Comparison of ENCODE assay signal across 9 cellular contexts in genomic region chr6:35973670-35974222, GRCh38. TPM values are rescaled to one million over a fixed set of nuclear protein-coding genes. Genes with fewer than 3 reads are reported as not detected.
A peak's percentile ranks its signal among the peaks of the same experiment; 100 is the strongest.
DNase-seq lines count a peak whose midpoint lies in the region; ATAC-seq, FAIRE-seq and TF ChIP-seq lines count a peak whose summit lies in the region.
"Had no signal": no experiment of that assay in that cellular context is flagged by ENCODE, and none has a peak within 500 bp of the region (broad histone marks: within the 10 kb centered on the region; RNA-seq: fewer than 3 reads in every experiment).

No MANE protein-coding gene starts in this region.

- H3K27me3 ChIP-seq in GM23338 (ENCODE audit: insufficient read depth) (no peaks in the 10 kb centered on the region), OCI-LY3 (ENCODE audit: low read depth, low read length) (no peaks in the 10 kb centered on the region), aorta (ENCODE audit: control insufficient read depth in 1 of 2, insufficient read depth in 2 of 2, low read length in 1 of 2) (no peaks in the 10 kb centered on the region)
- H3K27me3 ChIP-seq: foreskin keratinocyte had no signal

- H3K4me3 Mint-ChIP-seq in GM23338: no peak overlapping the region
- no peak overlapping the region for H3K4me3 Mint-ChIP-seq in nephron progenitor cell

- no peaks in the 10 kb centered on the region; the same call in 2 of the 3 replicates for H3K4me1 Mint-ChIP-seq in GM23338
- peaks cover 4% of the 10 kb centered on the region for H3K4me1 Mint-ChIP-seq in nephron progenitor cell

- no peaks in the 10 kb centered on the region for H3F3A ChIP-seq in GM23338 (replicated peaks; ENCODE audit: low read depth)

- FAIRE-seq in frontal cortex (lab: Jason Lieb, UNC): no peak

- TF ChIP-seq CTCF in GM23338 (conservative IDR thresholded peaks at IDR 0.05; ENCODE audit: low read depth in 2 of 2) (no peak), OCI-LY3 (IDR thresholded peaks at IDR 0.05; ENCODE audit: low read depth, low read length) (no peak), nephron progenitor cell (IDR thresholded peaks at IDR 0.05) (no peak)

- H3K36me3 ChIP-seq in GM23338 (ENCODE audit: insufficient read depth): no peaks in the 10 kb centered on the region
- no peaks in the 10 kb centered on the region for H3K36me3 ChIP-seq in OCI-LY3 (replicated peaks; ENCODE audit: low read depth, low read length)
- H3K36me3 ChIP-seq in aorta (ENCODE audit: control insufficient read depth in 1 of 2, insufficient read depth in 2 of 2, low read length in 1 of 2): no peaks in the 10 kb centered on the region

- intact Hi-C loops in aorta (cut with DNase I): no loop called here

- H3K4me1 ChIP-seq in GM23338 (ENCODE audit: insufficient read depth) (no peaks in the 10 kb centered on the region), OCI-LY3 (ENCODE audit: low read length) (peaks cover 14% of the 10 kb centered on the region), aorta (ENCODE audit: control insufficient read depth in 1 of 2, insufficient read depth in 2 of 2, low read length in 2 of 2) (no peaks in the 10 kb centered on the region)
- H3K4me1 ChIP-seq: foreskin keratinocyte had no signal

- DNase-seq in GM23338 (ENCODE audit: low spot score): no peak
- no peak for DNase-seq in nephron progenitor cell
- DNase-seq in Ammon's horn (ENCODE audit: low spot score): no peak
- no peak for DNase-seq in aorta
- DNase-seq in middle frontal gyrus (ENCODE audit: extremely low spot score, low spot score): no peak
- no peak for DNase-seq in frontal cortex (ENCODE audit: low spot score in 2 of 2)
- DNase-seq: foreskin keratinocyte had no signal

- H3K79me2 ChIP-seq in GM23338 (replicated peaks; ENCODE audit: insufficient read depth) (no peaks in the 10 kb centered on the region), OCI-LY3 (ENCODE audit: low read length) (no peaks in the 10 kb centered on the region)

- no peak overlapping the region for H2AFZ ChIP-seq in GM23338
- no peak overlapping the region for H2AFZ ChIP-seq in OCI-LY3 (ENCODE audit: low read depth, low read length)

- H3K36me3 Mint-ChIP-seq in GM23338 (ENCODE audit: low read depth) (no peaks in the 10 kb centered on the region), nephron progenitor cell (ENCODE audit: low read depth) (no peaks in the 10 kb centered on the region)

- ATAC-seq in GM18867 (IDR thresholded peaks at IDR 0.05; ENCODE audit: unreplicated experiment): peak; percentile 93
- no peak for ATAC-seq in GM23338
- no peak for ATAC-seq in aorta (ENCODE audit: low FRiP score)
- ATAC-seq: foreskin keratinocyte had no signal

- peak overlapping the region; percentile 7; the same call in 1 of the 2 replicates for H3K27ac Mint-ChIP-seq in GM23338
- H3K27ac Mint-ChIP-seq in nephron progenitor cell: peak overlapping the region; percentile 34

- H3K4me2 ChIP-seq in GM23338 (no peak overlapping the region), OCI-LY3 (ENCODE audit: low read length) (peak overlapping the region; percentile 32)

- no peak overlapping the region for H3K4me3 ChIP-seq in GM23338
- no peak overlapping the region for H3K4me3 ChIP-seq in OCI-LY3 (ENCODE audit: low read length)
- no peak overlapping the region for H3K4me3 ChIP-seq in aorta (ENCODE audit: low read length in 2 of 2)

- no peak overlapping the region for H3K9ac ChIP-seq in OCI-LY3 (ENCODE audit: low read length)

- no peak overlapping the region for H3K27ac ChIP-seq in GM23338 (ENCODE audit: low read depth)
- no peak overlapping the region for H3K27ac ChIP-seq in OCI-LY3 (ENCODE audit: low read length)
- no peak overlapping the region for H3K27ac ChIP-seq in aorta (ENCODE audit: low read depth in 1 of 2, low read length in 2 of 2)
- H3K27ac ChIP-seq: foreskin keratinocyte had no signal

- no peaks in the 10 kb centered on the region for H3K9me3 ChIP-seq in OCI-LY3 (ENCODE audit: insufficient read depth, low read length)
- no peaks in the 10 kb centered on the region for H3K9me3 ChIP-seq in aorta (ENCODE audit: control insufficient read depth, low read length)

- no peaks in the 10 kb centered on the region for H4K20me1 ChIP-seq in GM23338 (replicated peaks; ENCODE audit: insufficient read depth)
- H4K20me1 ChIP-seq in OCI-LY3 (ENCODE audit: insufficient read depth, low read length): no peaks in the 10 kb centered on the region

- peaks cover 1% of the 10 kb centered on the region for H3K27me3 Mint-ChIP-seq in GM23338 (ENCODE audit: insufficient read depth, low read depth, poor library complexity)
- peaks cover 13% of the 10 kb centered on the region for H3K27me3 Mint-ChIP-seq in nephron progenitor cell (ENCODE audit: low read depth, poor library complexity)

- H3K9me3 Mint-ChIP-seq in GM23338: no peaks in the 10 kb centered on the region
- no peaks in the 10 kb centered on the region for H3K9me3 Mint-ChIP-seq in nephron progenitor cell

- 0 out of 2 replicates have a peak, but pooled peaks cover 2% of the 10 kb centered on the region for H3K9me2 ChIP-seq in GM23338 (ENCODE audit: insufficient read depth)

- WGBS in aorta, 2 donors: 87 to 92% methylated on average over 9 of the region's 9 CpGs

TF ChIP-seq in GM23338, 12 proteins besides CTCF, POLR2A, EP300 and RAD21 (continues in another document):
- TF ChIP-seq ZNF331 (CRISPR knock-in tag; IDR thresholded peaks at IDR 0.05; ENCODE audit: low read depth): no peak
- TF ChIP-seq NANOG (IDR thresholded peaks at IDR 0.05; ENCODE audit: borderline replicate concordance): no peak
- no peak for TF ChIP-seq ZNF462 (CRISPR knock-in tag; IDR thresholded peaks at IDR 0.05)
- no peak for TF ChIP-seq CREB1 (CRISPR knock-in tag; IDR thresholded peaks at IDR 0.05; ENCODE audit: low read depth)

RNA-seq across cellular contexts. Expression of gene SLC26A8, which starts 50.7 kb away (rescaled TPM):
- total RNA-seq in GM23338 (2014; rRNA removed; shearing (Covaris generic)): 1.9 and 2.9 TPM in 2 replicates
- polyA plus RNA-seq in GM23338 (2016; fragmentation: Nextera tagmentation; extraction: Ambion mirVana) (0.89 and 1.1 TPM in 2 replicates), aorta (not detected)
- total RNA-seq in aorta (under 1 TPM; 0.26 to 0.33 TPM), frontal cortex (5.7 TPM)
- total RNA-seq: foreskin keratinocyte had no signal

RNA-seq across cellular contexts. Expression of gene SRPK1, which starts 52.8 kb away (rescaled TPM):
- 153 and 175 TPM in 2 replicates for total RNA-seq in GM23338 (2014; rRNA removed; shearing (Covaris generic))
- polyA plus RNA-seq in GM23338 (2016; fragmentation: Nextera tagmentation; extraction: Ambion mirVana) (168 and 202 TPM in 2 replicates), aorta (10 to 100 TPM in 1 of 2 donors, 1 to 10 TPM in 1; 9.7 to 14.8 TPM)
- total RNA-seq in aorta (10 to 100 TPM; 26.1 to 29.7 TPM), frontal cortex (128 TPM)

RNA-seq across cellular contexts. Expression of gene MAPK14, which starts 53.9 kb away (rescaled TPM):
- 33.8 and 44.5 TPM in 2 replicates for total RNA-seq in GM23338 (2014; rRNA removed; shearing (Covaris generic))
- polyA plus RNA-seq in GM23338 (2016; fragmentation: Nextera tagmentation; extraction: Ambion mirVana): 8.8 and 8.9 TPM in 2 replicates
- total RNA-seq in aorta: 10 to 100 TPM; 52.6 to 62.0 TPM
- 10 to 100 TPM; 19.8 to 24.5 TPM for polyA plus RNA-seq in aorta
- total RNA-seq in frontal cortex: 34.2 TPM
